14 cellular contexts compared by ENCODE assay signal in genomic region chr10:103616705-103617361, GRCh38.
DNase-seq lines count a peak whose midpoint lies in the region; ATAC-seq and TF ChIP-seq lines count a peak whose summit lies in the region.
"Had no signal": no experiment of that assay in that cellular context is flagged by ENCODE, and none has a peak within 500 bp of the region (broad histone marks: within the 10 kb centered on the region; RNA-seq: fewer than 3 reads in every experiment).

No MANE protein-coding gene starts in this region.

- H3K36me3 ChIP-seq in H7 (replicated peaks; ENCODE audit: control insufficient read depth, insufficient read depth, low read length) (peaks cover 3% of the 10 kb centered on the region; the same call in 1 of the 2 replicates), lower lobe of right lung (peaks cover 56% of the 10 kb centered on the region), tibial artery (peaks cover 20 to 63% (median 36%) of the 10 kb centered on the region in 3 donors)

- H3K27me3 ChIP-seq in H7 (ENCODE audit: control insufficient read depth, insufficient read depth, low read length) (no peaks in the 10 kb centered on the region), lower lobe of right lung (ENCODE audit: low read depth) (no peaks in the 10 kb centered on the region), tibial artery (no peaks in the 10 kb centered on the region)

- peaks cover 50% of the 10 kb centered on the region for H3K4me1 ChIP-seq in lower lobe of right lung
- peaks cover 19 to 77% (median 66%) of the 10 kb centered on the region in 4 donors for H3K4me1 ChIP-seq in tibial artery

- H3K9me3 ChIP-seq in lower lobe of right lung (no peaks in the 10 kb centered on the region), tibial artery (no peaks in the 10 kb centered on the region)

- H3K4me3 ChIP-seq in H7 (ENCODE audit: insufficient read depth, low read depth, low read length) (no peak overlapping the region), lower lobe of right lung (no peak overlapping the region), tibial artery (no peak overlapping the region)

- DNase-seq in H7 (peak; percentile 67), erythroblast (lab: John Stamatoyannopoulos, UW) (peak; percentile 24 to 39), lower lobe of right lung (no peak), tibial artery (peak; percentile 84 to 93), NCI-H82 (lab: John Stamatoyannopoulos, UW) (no peak)
- DNase-seq: activated B cell treated with CpG ODN at 0.5 μM for 24 hours, dermis blood vessel endothelial cell, DND-41, NCI-H2081 treated with DMSO at 0.1 percent for 48 hours had no signal

- intact Hi-C loops in lower lobe of right lung (cut with DNase I): loop anchor here (10.0 kb wide), 1 partner anchor 68 kb away; no protein-coding TSS in a partner anchor
- intact Hi-C loops in tibial artery (cut with DNase I; ENCODE audit: low total_unique reads): no loop called here

- TF ChIP-seq POLR2A in erythroblast (IDR thresholded peaks at IDR 0.05; ENCODE audit: low read length): no peak

- TF ChIP-seq CTCF in lower lobe of right lung (IDR thresholded peaks at IDR 0.05): no peak
- no peak for TF ChIP-seq CTCF in tibial artery (IDR thresholded peaks at IDR 0.05)

- H3K27ac ChIP-seq in lower lobe of right lung: no peak overlapping the region
- H3K27ac ChIP-seq in tibial artery: peak overlapping the region; percentile 49 to 89

- ATAC-seq in lower lobe of right lung (peak; percentile 46 to 48), HG02623 (IDR thresholded peaks at IDR 0.05; ENCODE audit: unreplicated experiment) (no peak), GM18870 (IDR thresholded peaks at IDR 0.05; ENCODE audit: unreplicated experiment) (no peak), GM18873 (IDR thresholded peaks at IDR 0.05; ENCODE audit: low FRiP score, unreplicated experiment) (no peak)
- ATAC-seq: activated T-helper 17 cell treated with anti-CD3 and anti-CD28 coated beads, Interleukin-2, amount 50 U/mL, for 72 hours; Panc1 had no signal

Comparison
In these comparisons a context has a peak if more than half of its experiments do, and no peak if none do; other contexts are left out.
1. DNase-seq: peak in H7 (single experiment), erythroblast (2 of 2) and tibial artery (2 of 2); none in lower lobe of right lung (single experiment) and NCI-H82 (single experiment).
2. ATAC-seq: peak in lower lobe of right lung (2 of 2); none in HG02623 (single experiment), GM18870 (single experiment) and GM18873 (single experiment).